In genomic region chr2:54353216-54353615, GRCh38 we compare ENCODE assay signal across 17 cellular contexts.
DNase-seq lines count a peak whose midpoint lies in the region; ATAC-seq, FAIRE-seq and TF ChIP-seq lines count a peak whose summit lies in the region.
"Had no signal": no experiment of that assay in that cellular context is flagged by ENCODE, and none has a peak within 500 bp of the region (broad histone marks: within the 10 kb centered on the region; RNA-seq: fewer than 3 reads in every experiment).

No MANE protein-coding gene starts in this region.

- no peak overlapping the region for H2BK5ac ChIP-seq in trophoblast cell (ENCODE audit: low read depth, low read length, poor library complexity)

- no peak overlapping the region for H4K12ac ChIP-seq in trophoblast cell (ENCODE audit: low read depth, low read length)

- H3K9me3 Mint-ChIP-seq in endodermal cell = no peaks in the 10 kb centered on the region
- H3K9me3 Mint-ChIP-seq: CD4-positive, alpha-beta T cell had no signal

- no peak for TF ChIP-seq POLR2A in heart left ventricle (IDR thresholded peaks at IDR 0.05)

- H3K4me1 ChIP-seq in heart left ventricle (peaks cover 0 to 7% (median 0%) of the 10 kb centered on the region in 12 donors), endodermal cell (ENCODE audit: control insufficient read depth, insufficient read depth, low read length) (no peaks in the 10 kb centered on the region), trophoblast cell (ENCODE audit: control insufficient read depth in 1 of 2, insufficient read depth in 2 of 2, low read length in 2 of 2) (peaks cover 2 to 3% of the 10 kb centered on the region in 2 experiments), small intestine (ENCODE audit: control insufficient read depth in 2 of 2, insufficient read depth in 1 of 2, low read depth in 1 of 2, low read length in 1 of 2) (no peaks in the 10 kb centered on the region)

- ATAC-seq in heart left ventricle = peak in 3 of 4 donors; percentile 17 to 62 (median 53)
- ATAC-seq in HG02981 (IDR thresholded peaks at IDR 0.05; ENCODE audit: unreplicated experiment) = no peak

- H3K27me3 ChIP-seq in heart left ventricle = no peaks in the 10 kb centered on the region
- H3K27me3 ChIP-seq in endodermal cell (ENCODE audit: control insufficient read depth, insufficient read depth, low read length, poor library complexity, severe bottlenecking) = no peaks in the 10 kb centered on the region
- H3K27me3 ChIP-seq in trophoblast cell (ENCODE audit: insufficient read depth, low read length) = no peaks in the 10 kb centered on the region
- no peaks in the 10 kb centered on the region for H3K27me3 ChIP-seq in small intestine (ENCODE audit: control insufficient read depth in 2 of 2, insufficient read depth in 2 of 2, low read length in 2 of 2)

- FAIRE-seq in small intestine (lab: Jason Lieb, UNC) = no peak
- FAIRE-seq: A204.1, GM12891, H1 had no signal

- H2BK120ac ChIP-seq in trophoblast cell (ENCODE audit: insufficient read depth, low read length, poor library complexity) = no peak overlapping the region

- H3K4me2 ChIP-seq in trophoblast cell (ENCODE audit: low read length) = peak overlapping the region; percentile 29

- no peak overlapping the region for H4K91ac ChIP-seq in trophoblast cell (ENCODE audit: low read depth, low read length)

- H3K79me1 ChIP-seq in trophoblast cell (ENCODE audit: low read length) = peaks cover 4% of the 10 kb centered on the region

- no peak overlapping the region for H3K23ac ChIP-seq in trophoblast cell (ENCODE audit: low read length)

- H3K27ac ChIP-seq in heart left ventricle (peak overlapping the region in 2 of 12 donors; percentile 3 to 12), endodermal cell (ENCODE audit: low read depth, low read length) (no peak overlapping the region), trophoblast cell (ENCODE audit: low read depth, low read length) (no peak overlapping the region), small intestine (ENCODE audit: low read depth in 1 of 2, low read length in 1 of 2) (no peak overlapping the region)
- H3K27ac ChIP-seq: SK-N-MC had no signal

- no peak overlapping the region for H3K4me3 Mint-ChIP-seq in endodermal cell
- H3K4me3 Mint-ChIP-seq: CD4-positive, alpha-beta T cell had no signal

- no peak overlapping the region for H3K18ac ChIP-seq in trophoblast cell (ENCODE audit: low read length)

- H3K36me3 ChIP-seq in heart left ventricle (no peaks in the 10 kb centered on the region), endodermal cell (ENCODE audit: control insufficient read depth, insufficient read depth, low read length) (no peaks in the 10 kb centered on the region), trophoblast cell (ENCODE audit: control insufficient read depth in 1 of 2, insufficient read depth in 2 of 2, low read length in 2 of 2) (no peaks in the 10 kb centered on the region), small intestine (ENCODE audit: control insufficient read depth in 2 of 2, insufficient read depth in 2 of 2, low read length in 2 of 2) (no peaks in the 10 kb centered on the region)

- H3K79me2 ChIP-seq in trophoblast cell (ENCODE audit: control insufficient read depth, insufficient read depth, low read length, poor library complexity) = no peaks in the 10 kb centered on the region

- H2AFZ ChIP-seq in trophoblast cell (ENCODE audit: insufficient read depth, low read length, poor library complexity) = no peak overlapping the region

- H2AK5ac ChIP-seq in trophoblast cell (ENCODE audit: low read length) = no peak overlapping the region

- DNase-seq in heart left ventricle = no peak
- no peak for DNase-seq in cardiac septum (ENCODE audit: low spot score)
- peak; percentile 48 for DNase-seq in LoVo (ENCODE audit: low spot score)
- DNase-seq in endodermal cell = no peak
- DNase-seq in trophoblast cell = no peak
- DNase-seq in small intestine = no peak
- DNase-seq in activated T-cell treated with anti-CD3 and anti-CD28 coated beads, Interleukin-2, amount 50 U/mL, for 48 hours = no peak
- DNase-seq: Caco-2; CD4-positive, alpha-beta T cell; NCI-H1417 treated with DMSO at 0.1 percent for 48 hours; NCI-H1930; Right ventricle myocardium superior had no signal

- H3K4ac ChIP-seq in trophoblast cell (ENCODE audit: low read depth, low read length) = no peak overlapping the region

- H3K9ac ChIP-seq in endodermal cell (ENCODE audit: extremely low read depth, low read length, poor library complexity, severe bottlenecking) (no peak overlapping the region), trophoblast cell (ENCODE audit: low read length) (no peak overlapping the region)

- H4K8ac ChIP-seq in trophoblast cell (ENCODE audit: low read depth, low read length) = no peak overlapping the region

- H3K4me1 Mint-ChIP-seq in endodermal cell = peaks cover 4% of the 10 kb centered on the region

- 59 to 73% (median 66%) methylated on average over 5 of the region's 5 CpGs for WGBS in heart left ventricle, 4 donors
- 71 to 80% methylated on average over 5 of the region's 5 CpGs for WGBS in endodermal cell (ENCODE audit: insufficient coverage in 1 of 2, insufficient read length in 1 of 2), 2 experiments
- WGBS in trophoblast cell (ENCODE audit: extremely low coverage, insufficient coverage, insufficient read length) = no CpG with 5 or more reads among the region's 5 CpGs
- 41 to 57% (median 55%) methylated on average over 5 of the region's 5 CpGs for whole genome bisulfite sequencing in small intestine, 3 donors

- no peaks in the 10 kb centered on the region for H3K27me3 Mint-ChIP-seq in endodermal cell (ENCODE audit: insufficient read depth)

- intact Hi-C loops in heart left ventricle (cut with DNase I) = no loop called here
- intact Hi-C loops in cardiac septum (cut with DNase I) = no loop called here

- no peak overlapping the region for H2BK12ac ChIP-seq in trophoblast cell (ENCODE audit: low read length)

- no peaks in the 10 kb centered on the region for H3K36me3 Mint-ChIP-seq in endodermal cell (ENCODE audit: low read depth)

- no peak overlapping the region for H3K14ac ChIP-seq in trophoblast cell (ENCODE audit: low read length)

- H3K4me3 ChIP-seq in heart left ventricle = no peak overlapping the region
- no peak overlapping the region for H3K4me3 ChIP-seq in endodermal cell (ENCODE audit: low read length)
- no peak overlapping the region for H3K4me3 ChIP-seq in trophoblast cell (ENCODE audit: low read depth, low read length)
- H3K4me3 ChIP-seq in small intestine (ENCODE audit: low read depth in 1 of 2, low read length in 2 of 2) = no peak overlapping the region
- H3K4me3 ChIP-seq: SK-N-MC had no signal

- H3K9me3 ChIP-seq in heart left ventricle (no peaks in the 10 kb centered on the region), endodermal cell (ENCODE audit: control insufficient read depth, low read length) (no peaks in the 10 kb centered on the region), trophoblast cell (ENCODE audit: insufficient read depth, low read depth, low read length) (no peaks in the 10 kb centered on the region), small intestine (ENCODE audit: control insufficient read depth, low read depth) (no peaks in the 10 kb centered on the region)
- H3K9me3 ChIP-seq: Caco-2 had no signal

- no peak for TF ChIP-seq CTCF in heart left ventricle (IDR thresholded peaks at IDR 0.05)
- peak; percentile 24 for TF ChIP-seq CTCF in endodermal cell (conservative IDR thresholded peaks at IDR 0.05)

- H3K27ac Mint-ChIP-seq in endodermal cell = no peak overlapping the region
- H3K27ac Mint-ChIP-seq: CD4-positive, alpha-beta T cell had no signal
